In genomic region chr3:64353256-64353655, GRCh38 we compare ENCODE assay signal across 18 cellular contexts.
DNase-seq lines count a peak whose midpoint lies in the region; ATAC-seq and TF ChIP-seq lines count a peak whose summit lies in the region.
"Had no signal": no experiment of that assay in that cellular context is flagged by ENCODE, and none has a peak within 500 bp of the region (broad histone marks: within the 10 kb centered on the region; RNA-seq: fewer than 3 reads in every experiment).

No MANE protein-coding gene starts in this region.

- no peaks in the 10 kb centered on the region for H3K36me3 Mint-ChIP-seq in mesothelial cell of epicardium
- H3K36me3 Mint-ChIP-seq in activated CD8-positive, alpha-beta memory T cell treated with anti-CD3 and anti-CD28 coated beads, Interleukin-2, amount 10 ng/mL, durations not matched to agents 7 days and 5 days, result no peaks in the 10 kb centered on the region

- H3K27me3 ChIP-seq in vagina, result no peaks in the 10 kb centered on the region
- H3K27me3 ChIP-seq: ascending aorta, MG63, tibial artery had no signal

- H3K36me3 ChIP-seq in vagina, result no peaks in the 10 kb centered on the region
- H3K36me3 ChIP-seq: ascending aorta, MG63, tibial artery had no signal

- peaks cover 69% of the 10 kb centered on the region for H3K4me1 Mint-ChIP-seq in mesothelial cell of epicardium
- H3K4me1 Mint-ChIP-seq in activated CD8-positive, alpha-beta memory T cell treated with anti-CD3 and anti-CD28 coated beads, Interleukin-2, amount 10 ng/mL, durations not matched to agents 7 days and 5 days, result peaks cover 13% of the 10 kb centered on the region

- H3K27ac ChIP-seq in epithelial cell of prostate (peak overlapping the region; percentile 86), vagina (peak overlapping the region; percentile 69)
- H3K27ac ChIP-seq: ascending aorta, psoas muscle, SK-N-MC, tibial artery had no signal

- no peaks in the 10 kb centered on the region for H3K9me3 ChIP-seq in vagina
- H3K9me3 ChIP-seq: ascending aorta, MG63, psoas muscle, tibial artery had no signal

- no peaks in the 10 kb centered on the region for H3K9me3 Mint-ChIP-seq in mesothelial cell of epicardium
- H3K9me3 Mint-ChIP-seq in activated CD8-positive, alpha-beta memory T cell treated with anti-CD3 and anti-CD28 coated beads, Interleukin-2, amount 10 ng/mL, durations not matched to agents 7 days and 5 days (ENCODE audit: low read depth), result no peaks in the 10 kb centered on the region

- no peak for TF ChIP-seq POLR2A in vagina (IDR thresholded peaks at IDR 0.05)

- H3K27ac Mint-ChIP-seq in mesothelial cell of epicardium, result peak overlapping the region; percentile 89
- H3K27ac Mint-ChIP-seq in activated CD8-positive, alpha-beta memory T cell treated with anti-CD3 and anti-CD28 coated beads, Interleukin-2, amount 10 ng/mL, durations not matched to agents 7 days and 5 days, result no peak overlapping the region
- H3K27ac Mint-ChIP-seq: naive thymus-derived CD4-positive, alpha-beta T cell had no signal

- H3K4me3 Mint-ChIP-seq in mesothelial cell of epicardium, result no peak overlapping the region
- no peak overlapping the region for H3K4me3 Mint-ChIP-seq in activated CD8-positive, alpha-beta memory T cell treated with anti-CD3 and anti-CD28 coated beads, Interleukin-2, amount 10 ng/mL, durations not matched to agents 7 days and 5 days

- H3K27me3 Mint-ChIP-seq in mesothelial cell of epicardium (ENCODE audit: low read depth), result no peaks in the 10 kb centered on the region
- H3K27me3 Mint-ChIP-seq in activated CD8-positive, alpha-beta memory T cell treated with anti-CD3 and anti-CD28 coated beads, Interleukin-2, amount 10 ng/mL, durations not matched to agents 7 days and 5 days, result peaks cover 4% of the 10 kb centered on the region

- intact Hi-C loops in vagina (cut with DNase I), result no loop called here

- peak; percentile 28 for DNase-seq in NCI-H82 (lab: John Stamatoyannopoulos, UW)
- no peak for DNase-seq in NCI-H82 treated with DMSO at 0.1 percent for 48 hours (lab: John Stamatoyannopoulos, UW; ENCODE audit: unreplicated experiment)
- DNase-seq in epithelial cell of prostate (ENCODE audit: low read depth, low spot score), result no peak
- no peak for DNase-seq in mesothelial cell of epicardium (ENCODE audit: low spot score in 2 of 2, unreplicated experiment in 2 of 2)
- DNase-seq in vagina (ENCODE audit: extremely low spot score in 2 of 2), result no peak
- no peak for DNase-seq in activated CD8-positive, alpha-beta memory T cell treated with anti-CD3 and anti-CD28 coated beads, Interleukin-2, amount 10 ng/mL, durations not matched to agents 7 days and 5 days
- no peak for DNase-seq in activated CD4-positive, alpha-beta T cell treated with anti-CD3 and anti-CD28 coated beads, Interleukin-2, amount 50 U/mL, for 1 hour
- DNase-seq: activated effector memory CD4-positive, alpha-beta T cell treated with Interleukin-2 at 50 U/mL for 16 hours; effector CD4-positive, alpha-beta T cell; kidney; MG63; naive thymus-derived CD4-positive, alpha-beta T cell; NCI-H2081; psoas muscle; tibial artery had no signal

- H3K4me1 ChIP-seq in vagina, result peaks cover 36% of the 10 kb centered on the region
- H3K4me1 ChIP-seq: ascending aorta, psoas muscle had no signal

- no peak overlapping the region for H3K4me3 ChIP-seq in vagina
- H3K4me3 ChIP-seq: ascending aorta, MG63, psoas muscle, SK-N-MC, tibial artery had no signal

- ATAC-seq in activated CD8-positive, alpha-beta memory T cell treated with anti-CD3 and anti-CD28 coated beads, Interleukin-2, amount 10 ng/mL, durations not matched to agents 7 days and 5 days, result no peak
- ATAC-seq in HG02852 (IDR thresholded peaks at IDR 0.05; ENCODE audit: unreplicated experiment), result no peak
- ATAC-seq: naive thymus-derived CD4-positive, alpha-beta T cell; psoas muscle had no signal

- CTCF ChIA-PET in activated CD8-positive, alpha-beta memory T cell treated with anti-CD3 and anti-CD28 coated beads, Interleukin-2, amount 10 ng/mL, durations not matched to agents 7 days and 5 days (lab: Charles Lee), result no interaction called here

- no peak for TF ChIP-seq CTCF in mesothelial cell of epicardium (IDR thresholded peaks at IDR 0.05; ENCODE audit: unreplicated experiment)
- TF ChIP-seq CTCF in vagina (IDR thresholded peaks at IDR 0.05), result no peak
